ENCODE assay signal across 8 cellular contexts in the genomic region with DNA sequence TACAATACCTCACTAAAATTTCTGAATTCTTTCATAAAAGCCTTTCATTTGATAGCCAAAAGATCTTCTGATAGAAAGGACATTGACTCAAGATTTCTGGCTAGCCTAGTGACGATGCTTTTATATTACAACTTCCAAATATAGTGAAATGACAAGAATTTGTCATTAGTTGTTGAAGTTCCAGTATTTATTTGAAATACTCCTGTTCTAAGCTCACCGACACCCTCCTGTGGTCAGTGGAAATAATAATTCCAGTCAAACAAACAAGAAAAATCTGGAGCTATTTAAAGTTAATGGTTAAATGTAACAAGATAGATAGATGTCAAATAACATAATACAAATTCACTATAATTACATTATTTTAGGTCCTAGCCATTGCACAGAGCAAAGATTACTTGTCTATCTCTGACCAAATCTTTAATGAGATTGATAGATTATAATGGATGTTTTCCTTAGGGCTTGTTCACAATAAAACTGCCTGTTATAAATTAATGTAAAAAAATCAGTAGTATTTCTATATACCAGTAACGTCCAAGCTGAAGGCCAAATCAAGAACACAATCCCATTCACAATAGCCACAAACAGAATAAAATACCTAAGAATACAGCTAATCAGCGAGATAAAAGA.
DNase-seq lines count a peak whose midpoint lies in the region; ATAC-seq, FAIRE-seq and TF ChIP-seq lines count a peak whose summit lies in the region.

No MANE protein-coding gene starts in this region.

- H4K20me1 ChIP-seq in GM12878 (ENCODE audit: control insufficient read depth, insufficient read depth) = no peaks in the 10 kb centered on the region

- H3K4me2 ChIP-seq in A549 (no peak overlapping the region), GM12878 (ENCODE audit: control insufficient read depth, insufficient read depth) (no peak overlapping the region)

- TF ChIP-seq CTCF in A549 (IDR thresholded peaks at IDR 0.05) = peak; percentile 70; the same call in 2 of the 3 replicates
- TF ChIP-seq CTCF in GM12878 (IDR thresholded peaks at IDR 0.05 in 2 of 3, conservative IDR thresholded peaks at IDR 0.05 in 1 of 3; ENCODE audit: control insufficient read depth in 2 of 3, extremely low read depth in 1 of 3, insufficient read depth in 1 of 3, low read depth in 3 of 3, low read length in 3 of 3) = peak; percentile 15 to 53 (median 43); a peak in 5 of 6 replicates
- peak in 4 of 7 experiments; percentile 44 to 57 (median 51) for TF ChIP-seq CTCF in stomach (IDR thresholded peaks at IDR 0.05)

- H3K9me3 ChIP-seq in A549 = no peaks in the 10 kb centered on the region
- no peaks in the 10 kb centered on the region for H3K9me3 ChIP-seq in GM12878 (replicated peaks; ENCODE audit: control insufficient read depth, insufficient read depth, low read length)
- H3K9me3 ChIP-seq in stomach = no peaks in the 10 kb centered on the region

- no peaks in the 10 kb centered on the region for H3K79me2 ChIP-seq in GM12878 (ENCODE audit: control insufficient read depth, insufficient read depth, low read length)

- ATAC-seq in A549 = peak in 1 of 2 experiments; percentile 22; a peak in 1 of 6 replicates
- no peak for ATAC-seq in GM12878
- no peak for ATAC-seq in HG03521 (IDR thresholded peaks at IDR 0.05; ENCODE audit: unreplicated experiment)

- H3K27me3 ChIP-seq in GM12878 (replicated peaks in 1 of 2; ENCODE audit: control insufficient read depth in 2 of 2, insufficient read depth in 2 of 2, low read length in 1 of 2) = no peaks in the 10 kb centered on the region
- no peaks in the 10 kb centered on the region for H3K27me3 ChIP-seq in stomach

- FAIRE-seq in A549 (lab: Jason Lieb, UNC) (no peak), GM12878 (lab: Jason Lieb, UNC) (no peak)

- RAD21 ChIA-PET in GM12878 (lab: Charles Lee; ENCODE audit: unreplicated experiment) = interaction anchor here (0.8 to 1.8 kb wide), 16 partner anchors 9 to 593 kb away, joined by 3 to 13 read pairs (median 4); no protein-coding TSS in a partner anchor

- H3K4me3 ChIP-seq in A549 (no peak overlapping the region), GM12878 (no peak overlapping the region), stomach (no peak overlapping the region)

- CTCF ChIA-PET in A549 (lab: Yijun Ruan, JAX) = interaction anchor here (0.6 to 2.6 kb wide), 18 partner anchors 9 to 578 kb away, joined by 3 to 14 read pairs (median 4); no protein-coding TSS in a partner anchor
- CTCF ChIA-PET in GM12878 (lab: Yijun Ruan, JAX) = interaction anchor here (0.6 to 3.6 kb wide), 27 partner anchors 8 to 598 kb away, joined by 3 to 21 read pairs (median 4); no protein-coding TSS in a partner anchor

- no peak overlapping the region for H2AFZ ChIP-seq in GM12878 (ENCODE audit: control insufficient read depth, low read depth, low read length)

- TF ChIP-seq POLR2A in A549 (IDR thresholded peaks at IDR 0.05; ENCODE audit: low read length) (no peak), GM12878 (IDR thresholded peaks at IDR 0.05; ENCODE audit: low read depth, low read length) (no peak), stomach (IDR thresholded peaks at IDR 0.05) (no peak)

- H3K4me1 ChIP-seq in A549 = peaks cover 37% of the 10 kb centered on the region
- no peaks in the 10 kb centered on the region for H3K4me1 ChIP-seq in GM12878 (ENCODE audit: control insufficient read depth, insufficient read depth, low read length)
- peaks cover 0 to 26% (median 14%) of the 10 kb centered on the region in 4 donors for H3K4me1 ChIP-seq in stomach

- intact Hi-C loops in GM12878 (cut with micrococcal nuclease; ENCODE audit: unreplicated experiment) (loop anchor here (5.0 kb wide), 3 partner anchors 241 to 301 kb away; no protein-coding TSS in a partner anchor), stomach (cut with DNase I; ENCODE audit: low total_unique reads) (loop anchor here (10.0 kb wide), 1 partner anchor 248 kb away; no protein-coding TSS in a partner anchor)

- SMC1A ChIA-PET in GM12878 (lab: Charles Lee; ENCODE audit: uncharacterized antibody, unreplicated experiment) = interaction anchor here (0.6 to 3.2 kb wide), 22 partner anchors 9 to 461 kb away, joined by 3 to 24 read pairs (median 4); no protein-coding TSS in a partner anchor

- TF ChIP-seq EP300 in A549 (IDR thresholded peaks at IDR 0.05) = no peak
- TF ChIP-seq EP300 in GM12878 (IDR thresholded peaks at IDR 0.05; ENCODE audit: borderline replicate concordance in 1 of 2, control insufficient read depth in 1 of 2, low read depth in 2 of 2, low read length in 2 of 2) = no peak
- no peak for TF ChIP-seq EP300 in stomach (IDR thresholded peaks at IDR 0.05)

- in situ Hi-C loops in GM12878 (cut with MboI) = no loop called here

- 31% methylated on average over 4 of the region's 4 CpGs for WGBS in A549 (ENCODE audit: missing lambda C conversion rate)
- 65% methylated on average over 4 of the region's 4 CpGs for WGBS in GM12878 (ENCODE audit: insufficient coverage, insufficient replicate concordance, low lambda C conversion rate, missing lambda C conversion rate)
- WGBS in stomach, 5 donors = 23 to 44% (median 36%) methylated on average over 4 of the region's 4 CpGs

- H3K9ac ChIP-seq in GM12878 (ENCODE audit: control insufficient read depth, insufficient read depth, low read length) = no peak overlapping the region

- H3K27ac ChIP-seq in A549 (no peak overlapping the region; a peak in 1 of 6 replicates), GM12878 (ENCODE audit: control insufficient read depth, insufficient read depth) (no peak overlapping the region), stomach (no peak overlapping the region)

- DNase-seq in A549 (ENCODE audit: low read depth in 1 of 2, low spot score in 1 of 2) (peak; percentile 7 to 58), ELR (ENCODE audit: low read depth) (peak; percentile 68), NCI-H2227 treated with DMSO at 0.1 percent for 48 hours (lab: John Stamatoyannopoulos, UW) (peak; percentile 23), GM12878 (ENCODE audit: low read depth, low spot score) (no peak), inferior parietal cortex (ENCODE audit: extremely low spot score) (peak; percentile 69), stomach (no peak), NCI-H526 treated with DMSO at 0.1 percent for 48 hours (lab: John Stamatoyannopoulos, UW) (no peak)

- TF ChIP-seq RAD21 in A549 (conservative IDR thresholded peaks at IDR 0.05 in 1 of 2, IDR thresholded peaks at IDR 0.05 in 1 of 2) (peak; percentile 75 to 81), GM12878 (IDR thresholded peaks at IDR 0.05; ENCODE audit: insufficient read depth, low read depth, low read length) (peak; percentile 91)

- no peaks in the 10 kb centered on the region; a peak in 1 of 4 replicates for H3K36me3 ChIP-seq in GM12878 (ENCODE audit: control insufficient read depth in 2 of 2, insufficient read depth in 2 of 2, low read length in 1 of 2)
- H3K36me3 ChIP-seq in stomach = no peaks in the 10 kb centered on the region

- POLR2A ChIA-PET in A549 (lab: Yijun Ruan, JAX) (no interaction called here), GM12878 (lab: Charles Lee) (interaction anchor here (0.9 kb wide), 1 partner anchor 319 kb away, joined by 3 read pairs; no protein-coding TSS in a partner anchor)

- no TSS peak for BruUV-seq in GM12878 (replicated peaks; lab: Mats Ljungman, UMichigan)

TF ChIP-seq in A549, 52 proteins besides CTCF, POLR2A, EP300 and RAD21:
- no peak for TF ChIP-seq KDM5A (IDR thresholded peaks at IDR 0.05)
- no peak for TF ChIP-seq KDM1A (IDR thresholded peaks at IDR 0.05; ENCODE audit: low read depth)
- no peak for TF ChIP-seq HOXB13 (CRISPR knock-in tag; IDR thresholded peaks at IDR 0.05; ENCODE audit: low read depth)
- no peak for TF ChIP-seq BHLHE40 (IDR thresholded peaks at IDR 0.05; ENCODE audit: low read depth, low read length)
- TF ChIP-seq USF2 (IDR thresholded peaks at IDR 0.05) = no peak
- TF ChIP-seq, protein P1, sequence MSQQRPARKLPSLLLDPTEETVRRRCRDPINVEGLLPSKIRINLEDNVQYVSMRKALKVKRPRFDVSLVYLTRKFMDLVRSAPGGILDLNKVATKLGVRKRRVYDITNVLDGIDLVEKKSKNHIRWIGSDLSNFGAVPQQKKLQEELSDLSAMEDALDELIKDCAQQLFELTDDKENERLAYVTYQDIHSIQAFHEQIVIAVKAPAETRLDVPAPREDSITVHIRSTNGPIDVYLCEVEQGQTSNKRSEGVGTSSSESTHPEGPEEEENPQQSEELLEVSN (IDR thresholded peaks at IDR 0.05; ENCODE audit: borderline replicate concordance, low read depth) = no peak
- peak; percentile 85 for TF ChIP-seq SMC3 (IDR thresholded peaks at IDR 0.05)

TF ChIP-seq in GM12878, 131 proteins besides CTCF, POLR2A, EP300 and RAD21:
- TF ChIP-seq SMC3 (IDR thresholded peaks at IDR 0.05; ENCODE audit: borderline replicate concordance, low read length) = peak; percentile 66; the same call in 1 of the 2 replicates
- TF ChIP-seq TCF3 (IDR thresholded peaks at IDR 0.05; ENCODE audit: borderline replicate concordance, insufficient read depth, low read depth, low read length) = no peak

Comparison
In these comparisons a context has a peak if more than half of its experiments do, and no peak if none do; other contexts are left out.
1. DNase-seq: peak in A549 (2 of 2), ELR (single experiment), NCI-H2227 treated with DMSO at 0.1 percent for 48 hours (single experiment) and inferior parietal cortex (single experiment); none in GM12878 (single experiment), stomach (single experiment) and NCI-H526 treated with DMSO at 0.1 percent for 48 hours (single experiment).
2. Of the 24 proteins assayed by ChIP-seq in both GM12878 and A549: peak only in GM12878: none; only in A549: none; in both: CTCF, RAD21 and SMC3; in neither: 21.
3. Peak in every context shown above with its lines, with median percentiles within 50 percentile points of each other: CTCF ChIP-seq.